Comparison of ENCODE assay signal across 33 cellular contexts in the genomic region with DNA sequence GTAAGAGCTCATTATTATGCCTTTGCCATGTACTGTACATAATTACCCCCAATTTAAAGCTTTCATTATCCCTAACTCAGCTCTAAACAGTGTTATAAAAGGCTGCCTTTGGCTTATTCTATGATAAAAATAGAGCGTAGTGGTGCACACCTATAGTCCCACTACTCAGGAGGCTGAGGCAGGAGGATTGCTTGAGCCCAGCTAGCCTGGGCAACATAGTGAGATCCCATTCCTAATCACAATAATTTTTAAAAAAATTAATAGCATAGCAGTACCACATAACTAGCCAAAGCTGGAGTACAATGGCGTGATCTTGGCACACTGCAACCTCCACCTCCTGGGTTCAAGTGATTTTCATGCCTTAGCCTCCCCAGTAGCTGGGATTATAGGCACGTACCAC.
"Had no signal": no experiment of that assay in that cellular context is flagged by ENCODE, and none has a peak within 500 bp of the region (broad histone marks: within the 10 kb centered on the region; RNA-seq: fewer than 3 reads in every experiment).

No MANE protein-coding gene starts in this region.

- H3K9me3 ChIP-seq: MG63 had no signal

- H3K27me3 ChIP-seq: MG63 had no signal

- H3K4me3 ChIP-seq: MG63 had no signal

- DNase-seq: Karpas-422, Kasumi-1, MG63, MM.1S, MV-4-11, NCI-H1048, NCI-H1092, NCI-H1092 treated with DMSO at 0.1 percent for 48 hours, NCI-H1105, NCI-H1105 treated with DMSO at 0.1 percent for 48 hours, NCI-H1417, NCI-H1417 treated with DMSO at 0.1 percent for 48 hours, NCI-H1436, NCI-H1436 treated with DMSO at 0.1 percent for 48 hours, NCI-H146, NCI-H1694, NCI-H1694 treated with DMSO at 0.1 percent for 48 hours, NCI-H187, NCI-H187 treated with DMSO at 0.1 percent for 48 hours, NCI-H1930, NCI-H2029, NCI-H2029 treated with DMSO at 0.1 percent for 48 hours, NCI-H2081 treated with DMSO at 0.1 percent for 48 hours, NCI-H2107, NCI-H2171, NCI-H2171 treated with DMSO at 0.1 percent for 48 hours, NCI-H2227 treated with DMSO at 0.1 percent for 48 hours, NCI-H226, NCI-H345, NCI-H446, NCI-H446 treated with DMSO at 0.1 percent for 48 hours, NCI-H510A, NCI-H510A treated with DMSO at 0.1 percent for 48 hours had no signal
